ENCODE assay signal across 37 cellular contexts in the genomic region with DNA sequence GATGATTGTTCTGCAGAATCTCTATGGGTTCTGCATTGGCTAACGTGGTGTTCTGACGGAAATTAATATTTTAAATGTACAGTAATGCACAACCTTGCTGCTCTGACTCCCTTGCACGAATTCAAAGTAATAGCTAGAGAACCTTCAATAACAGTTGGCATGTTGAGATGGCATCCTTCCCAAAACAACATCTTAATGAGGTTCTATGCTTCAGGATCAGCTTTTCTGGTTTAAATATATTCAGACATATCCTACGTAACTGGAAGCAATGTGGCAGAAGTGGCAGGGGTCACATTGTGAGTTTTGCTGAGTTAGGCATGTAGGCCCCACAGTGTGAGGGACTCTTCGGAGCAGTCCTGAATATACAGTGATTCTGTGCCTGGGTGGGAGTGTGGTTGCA. TPM values are rescaled to one million over a fixed set of nuclear protein-coding genes. Genes with fewer than 3 reads are reported as not detected.
A peak's percentile ranks its signal among the peaks of the same experiment; 100 is the strongest.
DNase-seq lines count a peak whose midpoint lies in the region; ATAC-seq and TF ChIP-seq lines count a peak whose summit lies in the region.
"Had no signal": no experiment of that assay in that cellular context is flagged by ENCODE, and none has a peak within 500 bp of the region (broad histone marks: within the 10 kb centered on the region; RNA-seq: fewer than 3 reads in every experiment).

No MANE protein-coding gene starts in this region.

- peaks cover 11% of the 10 kb centered on the region for H3K36me3 ChIP-seq in OCI-LY3 (replicated peaks; ENCODE audit: low read depth, low read length)
- H3K36me3 ChIP-seq: adrenal gland, ovary, thyroid gland had no signal

- H3K4me1 Mint-ChIP-seq in CD14-positive monocyte (peaks cover 37% of the 10 kb centered on the region), nephron (peaks cover 54% of the 10 kb centered on the region), natural killer cell (peaks cover 11 to 13% of the 10 kb centered on the region in 2 donors)
- peaks cover 55% of the 10 kb centered on the region for H3K4me1 Mint-ChIP-seq in dendritic cell treated with granulocyte-macrophage colony-stimulating factor and Interleukin-4, amounts not matched to agents 40 ng/mL and 50 ng/mL, for 4 days (ENCODE audit: low read depth)

- no peaks in the 10 kb centered on the region for H3K27me3 ChIP-seq in OCI-LY3 (ENCODE audit: low read depth, low read length)
- H3K27me3 ChIP-seq: adrenal gland, foreskin keratinocyte, ovary, stomach, thyroid gland had no signal

- H3K9me3 ChIP-seq in OCI-LY3 (ENCODE audit: insufficient read depth, low read length): no peaks in the 10 kb centered on the region
- H3K9me3 ChIP-seq: A549, adrenal gland, ovary, stomach, thyroid gland had no signal

- peak overlapping the region; percentile 77 for H3K4me2 ChIP-seq in OCI-LY3 (ENCODE audit: low read length)
- H3K4me2 ChIP-seq: A549 had no signal

- no peaks in the 10 kb centered on the region for H3K9me3 Mint-ChIP-seq in CD14-positive monocyte
- H3K9me3 Mint-ChIP-seq in dendritic cell treated with granulocyte-macrophage colony-stimulating factor and Interleukin-4, amounts not matched to agents 40 ng/mL and 50 ng/mL, for 4 days: no peaks in the 10 kb centered on the region
- no peaks in the 10 kb centered on the region for H3K9me3 Mint-ChIP-seq in nephron
- H3K9me3 Mint-ChIP-seq in natural killer cell: no peaks in the 10 kb centered on the region
- H3K9me3 Mint-ChIP-seq: activated CD4-positive, alpha-beta memory T cell treated with anti-CD3 and anti-CD28 coated beads for 36 hours; activated T-cell treated with anti-CD3 and anti-CD28 coated beads, Interleukin-2, amount 50 U/mL, for 72 hours; CD4-positive, alpha-beta memory T cell; naive thymus-derived CD8-positive, alpha-beta T cell had no signal

- intact Hi-C loops in CD14-positive monocyte (cut with micrococcal nuclease): loop anchor here in 1 of 2 donors (10.0 kb wide), 1 partner anchor 138 kb away; no protein-coding TSS in a partner anchor
- intact Hi-C loops in dendritic cell treated with granulocyte-macrophage colony-stimulating factor and Interleukin-4, amounts not matched to agents 40 ng/mL and 50 ng/mL, for 4 days (cut with micrococcal nuclease): no loop called here
- intact Hi-C loops in natural killer cell (cut with micrococcal nuclease): no loop called here
- intact Hi-C loops in posterior vena cava (cut with DNase I): no loop called here

- H3K27me3 Mint-ChIP-seq in CD14-positive monocyte (ENCODE audit: low read depth in 3 of 3) (peaks cover 0 to 4% (median 0%) of the 10 kb centered on the region in 3 donors), nephron (ENCODE audit: low read depth) (peaks cover 3% of the 10 kb centered on the region), natural killer cell (ENCODE audit: low read depth in 2 of 2) (no peaks in the 10 kb centered on the region)
- no peaks in the 10 kb centered on the region for H3K27me3 Mint-ChIP-seq in dendritic cell treated with granulocyte-macrophage colony-stimulating factor and Interleukin-4, amounts not matched to agents 40 ng/mL and 50 ng/mL, for 4 days
- H3K27me3 Mint-ChIP-seq: activated CD4-positive, alpha-beta memory T cell treated with anti-CD3 and anti-CD28 coated beads for 36 hours had no signal

- H3K27ac Mint-ChIP-seq in CD14-positive monocyte (peak overlapping the region in 4 of 7 donors; percentile 13 to 62 (median 50)), nephron (peak overlapping the region; percentile 55 to 70 (median 64)), natural killer cell (no peak overlapping the region)
- H3K27ac Mint-ChIP-seq in dendritic cell treated with granulocyte-macrophage colony-stimulating factor and Interleukin-4, amounts not matched to agents 40 ng/mL and 50 ng/mL, for 4 days: peak overlapping the region; percentile 51
- H3K27ac Mint-ChIP-seq: activated CD4-positive, alpha-beta memory T cell treated with anti-CD3 and anti-CD28 coated beads for 36 hours; activated T-cell treated with anti-CD3 and anti-CD28 coated beads, Interleukin-2, amount 50 U/mL, for 72 hours; naive thymus-derived CD8-positive, alpha-beta T cell had no signal

- peak overlapping the region; percentile 71 for H3K9ac ChIP-seq in OCI-LY3 (ENCODE audit: low read length)

- peaks cover 74% of the 10 kb centered on the region for H3K4me1 ChIP-seq in OCI-LY3 (ENCODE audit: low read length)
- H3K4me1 ChIP-seq: thyroid gland had no signal

- H3K79me2 ChIP-seq in OCI-LY3 (ENCODE audit: low read length): peaks cover 100% of the 10 kb centered on the region

- peaks cover 10% of the 10 kb centered on the region; the same call in 1 of the 2 replicates for H4K20me1 ChIP-seq in OCI-LY3 (ENCODE audit: insufficient read depth, low read length)

- DNase-seq in CD14-positive monocyte (ENCODE audit: low spot score) (no peak), GM10266 (ENCODE audit: extremely low spot score) (no peak), natural killer cell (no peak), posterior vena cava (ENCODE audit: low spot score) (no peak), DMS53 (lab: John Stamatoyannopoulos, UW) (no peak)
- DNase-seq: activated CD4-positive, alpha-beta memory T cell treated with anti-CD3 and anti-CD28 coated beads for 36 hours; activated CD4-positive, alpha-beta T cell treated with anti-CD3 and anti-CD28 coated beads for 1 hour; activated naive CD4-positive, alpha-beta T cell; activated T-cell treated with anti-CD3 and anti-CD28 coated beads, Interleukin-2, amount 50 U/mL, for 72 hours; adrenal gland; AML-193; CD4-positive, alpha-beta memory T cell; effector CD8-positive, alpha-beta T cell; erythroblast; foreskin keratinocyte; head of caudate nucleus; Karpas-422; left ventricle myocardium superior; midbrain; naive thymus-derived CD8-positive, alpha-beta T cell; NCI-H1417 treated with DMSO at 0.1 percent for 48 hours; NCI-H2081 treated with DMSO at 0.1 percent for 48 hours; NCI-H226; NCI-H69; ovary; SHP77 treated with DMSO at 0.1 percent for 48 hours; stimulated activated CD4-positive, alpha-beta T cell treated with anti-CD3 and anti-CD28 coated beads, Interleukin-2, amount 100 ng/mL, for 24 hours; stimulated activated CD8-positive, alpha-beta memory T cell treated with anti-CD3 and anti-CD28 coated beads, Interleukin-4, amount 100 ng/mL, for 48 hours; stomach; T-helper 2 cell; thyroid gland had no signal

- no peak for ATAC-seq in natural killer cell
- ATAC-seq: A549; activated T-cell treated with anti-CD3 and anti-CD28 coated beads, Interleukin-2, amount 50 U/mL, for 72 hours; foreskin keratinocyte; HCT116; naive thymus-derived CD8-positive, alpha-beta T cell; Panc1 had no signal

- TF ChIP-seq CTCF in CD14-positive monocyte (IDR thresholded peaks at IDR 0.05) (no peak), OCI-LY3 (IDR thresholded peaks at IDR 0.05; ENCODE audit: low read depth, low read length) (no peak), nephron (IDR thresholded peaks at IDR 0.05; ENCODE audit: unreplicated experiment in 3 of 3) (no peak), GM10266 (IDR thresholded peaks at IDR 0.05; ENCODE audit: control insufficient read depth, insufficient read depth, low read depth, missing control alignments) (no peak), natural killer cell (IDR thresholded peaks at IDR 0.05) (no peak)

- peak overlapping the region; percentile 59 for H3K4me3 ChIP-seq in OCI-LY3 (ENCODE audit: low read length)
- H3K4me3 ChIP-seq: A549, adrenal gland, ovary, stomach, thyroid gland had no signal

- H3K27ac ChIP-seq in OCI-LY3 (ENCODE audit: low read length): peak overlapping the region; percentile 92
- H3K27ac ChIP-seq: A549, foreskin keratinocyte, ovary, stomach, thyroid gland had no signal

- no peak overlapping the region for H2AFZ ChIP-seq in OCI-LY3 (ENCODE audit: low read depth, low read length)

- H3K4me3 Mint-ChIP-seq in CD14-positive monocyte: no peak overlapping the region
- H3K4me3 Mint-ChIP-seq in dendritic cell treated with granulocyte-macrophage colony-stimulating factor and Interleukin-4, amounts not matched to agents 40 ng/mL and 50 ng/mL, for 4 days: no peak overlapping the region
- no peak overlapping the region for H3K4me3 Mint-ChIP-seq in nephron
- H3K4me3 Mint-ChIP-seq in natural killer cell: no peak overlapping the region
- H3K4me3 Mint-ChIP-seq: activated CD4-positive, alpha-beta memory T cell treated with anti-CD3 and anti-CD28 coated beads for 36 hours; activated T-cell treated with anti-CD3 and anti-CD28 coated beads, Interleukin-2, amount 50 U/mL, for 72 hours; naive thymus-derived CD8-positive, alpha-beta T cell had no signal

- H3K36me3 Mint-ChIP-seq in CD14-positive monocyte (peaks cover 25% of the 10 kb centered on the region in 2 donors), nephron (ENCODE audit: low read depth) (peaks cover 15% of the 10 kb centered on the region), natural killer cell (no peaks in the 10 kb centered on the region)
- H3K36me3 Mint-ChIP-seq in dendritic cell treated with granulocyte-macrophage colony-stimulating factor and Interleukin-4, amounts not matched to agents 40 ng/mL and 50 ng/mL, for 4 days (ENCODE audit: low read depth): peaks cover 44% of the 10 kb centered on the region

RNA-seq across cellular contexts. Expression of a gene that starts 25.7 kb away (rescaled TPM):
- 10 to 100 TPM; 28.4 to 36.5 TPM for polyA plus RNA-seq in CD14-positive monocyte
- total RNA-seq in natural killer cell (1 to 10 TPM; 7.4 to 9.6 (median 7.6) TPM), posterior vena cava (10 to 100 TPM; 48.5 to 61.5 TPM)

Comparison
In these comparisons a context has a peak if more than half of its experiments do, and no peak if none do; other contexts are left out.
1. H3K27ac Mint-ChIP-seq: peak in CD14-positive monocyte (4 of 7), dendritic cell treated with granulocyte-macrophage colony-stimulating factor and Interleukin-4, amounts not matched to agents 40 ng/mL and 50 ng/mL, for 4 days (single experiment) and nephron (3 of 3); none in natural killer cell (0 of 2).
2. RNA of a gene that starts 25.7 kb away (total RNA-seq): 48.5 to 61.5 TPM in posterior vena cava; 7.4 to 9.6 TPM in natural killer cell; every median in the first group is over 4 times any median in the second.